Comparison of ENCODE assay signal across 22 cellular contexts in genomic region chr20:37828584-37829527, GRCh38.
"Had no signal": no experiment of that assay in that cellular context is flagged by ENCODE, and none has a peak within 500 bp of the region (broad histone marks: within the 10 kb centered on the region; RNA-seq: fewer than 3 reads in every experiment).

No MANE protein-coding gene starts in this region.

- DNase-seq: activated CD4-positive, alpha-beta memory T cell treated with anti-CD3 and anti-CD28 coated beads, Interleukin-2, amount 10 ng/mL, durations not matched to agents 7 days and 5 days; activated CD4-positive, alpha-beta T cell treated with anti-CD3 and anti-CD28 coated beads, Interleukin-2, amount 10 ng/mL, durations not matched to agents 24 days and 14 days; activated effector memory CD4-positive, alpha-beta T cell treated with Interleukin-2 at 50 U/mL for 16 hours; activated naive CD4-positive, alpha-beta T cell treated with anti-CD3 and anti-CD28 coated beads, Interleukin-2, amount 50 U/mL, for 16 hours; activated naive CD8-positive, alpha-beta T cell treated with anti-CD3 and anti-CD28 coated beads, Interleukin-2, amount 50 U/mL, for 24 hours; activated T-cell treated with anti-CD3 and anti-CD28 coated beads, Interleukin-2, amount 50 U/mL, for 72 hours; body of pancreas; heart left ventricle; nephron progenitor cell; nucleus accumbens; stimulated activated CD4-positive, alpha-beta T cell treated with anti-CD3 and anti-CD28 coated beads, Interleukin-15, amount 100 ng/mL, for 24 hours; stimulated activated CD4-positive, alpha-beta T cell treated with anti-CD3 and anti-CD28 coated beads, Interleukin-2, amount 100 ng/mL, for 48 hours; transverse colon had no signal

- H3K4me1 Mint-ChIP-seq: activated CD4-positive, alpha-beta memory T cell treated with anti-CD3 and anti-CD28 coated beads, Interleukin-2, amount 10 ng/mL, durations not matched to agents 7 days and 5 days; activated CD4-positive, alpha-beta T cell treated with anti-CD3 and anti-CD28 coated beads, Interleukin-2, amount 10 ng/mL, durations not matched to agents 24 days and 14 days; activated naive CD8-positive, alpha-beta T cell treated with anti-CD3 and anti-CD28 coated beads, Interleukin-2, amount 50 U/mL, for 24 hours had no signal

- H3K4me3 Mint-ChIP-seq: activated CD4-positive, alpha-beta memory T cell treated with anti-CD3 and anti-CD28 coated beads, Interleukin-2, amount 10 ng/mL, durations not matched to agents 7 days and 5 days; activated CD4-positive, alpha-beta T cell treated with anti-CD3 and anti-CD28 coated beads, Interleukin-2, amount 10 ng/mL, durations not matched to agents 24 days and 14 days; activated naive CD8-positive, alpha-beta T cell treated with anti-CD3 and anti-CD28 coated beads, Interleukin-2, amount 50 U/mL, for 24 hours; activated T-cell treated with anti-CD3 and anti-CD28 coated beads, Interleukin-2, amount 50 U/mL, for 72 hours; nephron progenitor cell; stimulated activated naive CD8-positive, alpha-beta T cell treated with anti-CD3 and anti-CD28 coated beads, Interleukin-15, Interleukin-2, amounts not matched to agents 100 ng/mL and 50 ng/mL, for 24 hours; T-helper 2 cell treated with Interferon-gamma antibody and Interleukin-4, amounts not matched to agents 5 μg/mL and 100 μg/mL, for 36 hours had no signal

- H3K9ac ChIP-seq: parathyroid adenoma had no signal

- H3K9me3 Mint-ChIP-seq: activated CD4-positive, alpha-beta memory T cell treated with anti-CD3 and anti-CD28 coated beads, Interleukin-2, amount 10 ng/mL, durations not matched to agents 7 days and 5 days; activated CD4-positive, alpha-beta T cell treated with anti-CD3 and anti-CD28 coated beads, Interleukin-2, amount 10 ng/mL, durations not matched to agents 24 days and 14 days; activated naive CD8-positive, alpha-beta T cell treated with anti-CD3 and anti-CD28 coated beads, Interleukin-2, amount 50 U/mL, for 24 hours; activated T-cell treated with anti-CD3 and anti-CD28 coated beads, Interleukin-2, amount 50 U/mL, for 72 hours; nephron progenitor cell; stimulated activated naive CD8-positive, alpha-beta T cell treated with anti-CD3 and anti-CD28 coated beads, Interleukin-15, Interleukin-2, amounts not matched to agents 100 ng/mL and 50 ng/mL, for 24 hours; T-helper 2 cell treated with Interferon-gamma antibody and Interleukin-4, amounts not matched to agents 5 μg/mL and 100 μg/mL, for 36 hours had no signal

- H3K9me3 ChIP-seq: body of pancreas, gastroesophageal sphincter, heart left ventricle, transverse colon had no signal

- H3K4me1 ChIP-seq: body of pancreas, parathyroid adenoma, transverse colon had no signal

- H3K36me3 ChIP-seq: heart left ventricle, transverse colon had no signal

- H3K27ac Mint-ChIP-seq: activated CD4-positive, alpha-beta memory T cell treated with anti-CD3 and anti-CD28 coated beads, Interleukin-2, amount 10 ng/mL, durations not matched to agents 7 days and 5 days; activated CD4-positive, alpha-beta T cell treated with anti-CD3 and anti-CD28 coated beads, Interleukin-2, amount 10 ng/mL, durations not matched to agents 24 days and 14 days; activated naive CD8-positive, alpha-beta T cell treated with anti-CD3 and anti-CD28 coated beads, Interleukin-2, amount 50 U/mL, for 24 hours; activated T-cell treated with anti-CD3 and anti-CD28 coated beads, Interleukin-2, amount 50 U/mL, for 72 hours; nephron progenitor cell; stimulated activated naive CD8-positive, alpha-beta T cell treated with anti-CD3 and anti-CD28 coated beads, Interleukin-15, Interleukin-2, amounts not matched to agents 100 ng/mL and 50 ng/mL, for 24 hours; T-helper 2 cell treated with Interferon-gamma antibody and Interleukin-4, amounts not matched to agents 5 μg/mL and 100 μg/mL, for 36 hours had no signal

- H3K4me3 ChIP-seq: body of pancreas, gastroesophageal sphincter, heart left ventricle, smooth muscle cell, transverse colon had no signal

- H2AFZ ChIP-seq: parathyroid adenoma had no signal

- H3K27me3 Mint-ChIP-seq: activated CD4-positive, alpha-beta memory T cell treated with anti-CD3 and anti-CD28 coated beads, Interleukin-2, amount 10 ng/mL, durations not matched to agents 7 days and 5 days; activated CD4-positive, alpha-beta T cell treated with anti-CD3 and anti-CD28 coated beads, Interleukin-2, amount 10 ng/mL, durations not matched to agents 24 days and 14 days; activated naive CD8-positive, alpha-beta T cell treated with anti-CD3 and anti-CD28 coated beads, Interleukin-2, amount 50 U/mL, for 24 hours; stimulated activated naive CD8-positive, alpha-beta T cell treated with anti-CD3 and anti-CD28 coated beads, Interleukin-15, Interleukin-2, amounts not matched to agents 100 ng/mL and 50 ng/mL, for 24 hours had no signal

- ATAC-seq: activated CD4-positive, CD25-positive, alpha-beta regulatory T cell treated with anti-CD3 and anti-CD28 coated beads, Interleukin-2, amount 50 U/mL, for 24 hours; activated naive CD8-positive, alpha-beta T cell treated with anti-CD3 and anti-CD28 coated beads, Interleukin-2, amount 50 U/mL, for 24 hours; activated T-cell treated with anti-CD3 and anti-CD28 coated beads, Interleukin-2, amount 50 U/mL, for 72 hours; body of pancreas; gastroesophageal sphincter; heart left ventricle; sciatic nerve had no signal

- H3K4me2 ChIP-seq: smooth muscle cell had no signal

- H3K27me3 ChIP-seq: body of pancreas, gastroesophageal sphincter, heart left ventricle, transverse colon had no signal

- H3K27ac ChIP-seq: body of pancreas, epithelial cell of prostate, gastroesophageal sphincter, heart left ventricle, parathyroid adenoma, transverse colon, VCaP had no signal
